23 cellular contexts compared by ENCODE assay signal in genomic region chr14:52995998-52996397, GRCh38. TPM values are rescaled to one million over a fixed set of nuclear protein-coding genes. Genes with fewer than 3 reads are reported as not detected.
DNase-seq lines count a peak whose midpoint lies in the region; ATAC-seq, FAIRE-seq and TF ChIP-seq lines count a peak whose summit lies in the region.
"Had no signal": no experiment of that assay in that cellular context is flagged by ENCODE, and none has a peak within 500 bp of the region (broad histone marks: within the 10 kb centered on the region; RNA-seq: fewer than 3 reads in every experiment).

No MANE protein-coding gene starts in this region.

- no peak overlapping the region for H3K4ac ChIP-seq in IMR-90 (ENCODE audit: low read depth, low read length)

- no peaks in the 10 kb centered on the region for H3F3A ChIP-seq in Loucy (ENCODE audit: low read depth)

- no peak overlapping the region for H2AK5ac ChIP-seq in IMR-90 (ENCODE audit: low read depth, low read length)

- DNase-seq in GM12892 (ENCODE audit: insufficient read length) (no peak), IMR-90 (no peak), osteoblast (ENCODE audit: insufficient read length, low spot score, missing footprints) (peak; percentile 3), NCI-H1436 treated with DMSO at 0.1 percent for 48 hours (lab: John Stamatoyannopoulos, UW) (no peak), RCC 7860 (ENCODE audit: low spot score) (no peak)
- no peak for DNase-seq in activated CD4-positive, alpha-beta T cell treated with anti-CD3 and anti-CD28 coated beads, Interleukin-2, amount 50 U/mL, for 4 hours
- DNase-seq: 8988T; ACHN; BE2C; C1 segment of cervical spinal cord; Caco-2; Calu3; CD4-positive, alpha-beta memory T cell; CD4-positive, CD25-positive, alpha-beta regulatory T cell; DMS79 treated with DMSO at 0.1 percent for 48 hours; GF-D8 had no signal

- no peak overlapping the region for H2BK5ac ChIP-seq in IMR-90 (ENCODE audit: low read depth, low read length, poor library complexity, severe bottlenecking)

- in situ Hi-C loops in IMR-90 (cut with MboI; ENCODE audit: low sequenced_read_pairs) = no loop called here

- H3K4me1 ChIP-seq in IMR-90 (ENCODE audit: control insufficient read depth, insufficient read depth, low read length) (peaks cover 6% of the 10 kb centered on the region), Loucy (ENCODE audit: insufficient read depth, low read length, poor library complexity, severe bottlenecking) (no peaks in the 10 kb centered on the region), osteoblast (ENCODE audit: insufficient read depth, low read length) (peaks cover 10% of the 10 kb centered on the region)
- H3K4me1 ChIP-seq: BE2C, Caco-2 had no signal

- H2AFZ ChIP-seq in IMR-90 (replicated peaks; ENCODE audit: low read length, poor library complexity) (no peak overlapping the region), Loucy (ENCODE audit: low read length) (peak overlapping the region; percentile 59), osteoblast (ENCODE audit: low read length) (no peak overlapping the region)

- no peak overlapping the region for H3K14ac ChIP-seq in IMR-90 (replicated peaks; ENCODE audit: low read depth, low read length)

- no CpG with 5 or more reads among the region's 1 CpG for WGBS in IMR-90 (ENCODE audit: extremely low coverage in 2 of 2, insufficient read length in 1 of 2), 2 experiments

- H3K18ac ChIP-seq in IMR-90 (ENCODE audit: low read depth, low read length) = no peak overlapping the region

- CTCF ChIA-PET in IMR-90 (lab: Yijun Ruan, JAX) = interaction anchor here (1.6 kb wide), 1 partner anchor 20 kb away, joined by 4 read pairs; no protein-coding TSS in a partner anchor

- peak; percentile 60 for FAIRE-seq in GM12892 (lab: Jason Lieb, UNC)
- no peak for FAIRE-seq in RCC 7860 (lab: Jason Lieb, UNC)
- FAIRE-seq: A204.1, D721Med, G401.6, GM19239 had no signal

- H2BK15ac ChIP-seq in IMR-90 (ENCODE audit: low read depth, low read length) = 0 out of 3 replicates have a peak overlapping the region, but pooled peaks have one; percentile 2

- no peak overlapping the region for H4K5ac ChIP-seq in IMR-90 (ENCODE audit: low read depth, low read length)

- H2BK120ac ChIP-seq in IMR-90 (ENCODE audit: low read depth, low read length) = no peak overlapping the region

- no peak overlapping the region for H3K23ac ChIP-seq in IMR-90 (ENCODE audit: low read depth, low read length)

- no peak for ATAC-seq in IMR-90 (ENCODE audit: low read depth)

- POLR2A ChIA-PET in IMR-90 (lab: Charles Lee; ENCODE audit: unreplicated experiment) = no interaction called here

- TF ChIP-seq CTCF in IMR-90 (conservative IDR thresholded peaks at IDR 0.05; ENCODE audit: low read depth, low read length) (no peak), Loucy (conservative IDR thresholded peaks at IDR 0.05; ENCODE audit: low read length) (no peak), osteoblast (IDR thresholded peaks at IDR 0.05; ENCODE audit: extremely low read depth, low read depth, low read length) (no peak)

- no peak overlapping the region for H4K91ac ChIP-seq in IMR-90 (ENCODE audit: insufficient read depth, low read depth, low read length)

- H4K20me1 ChIP-seq in IMR-90 (ENCODE audit: insufficient read depth, low read length) (no peaks in the 10 kb centered on the region; the same call in 1 of the 2 replicates), Loucy (ENCODE audit: insufficient read depth, low read length, poor library complexity, severe bottlenecking) (no peaks in the 10 kb centered on the region), osteoblast (ENCODE audit: insufficient read depth, low read length) (no peaks in the 10 kb centered on the region)
- H4K20me1 ChIP-seq: BLaER1 had no signal

- TF ChIP-seq RAD21 in IMR-90 (IDR thresholded peaks at IDR 0.05; ENCODE audit: low read length) = no peak

- no peaks in the 10 kb centered on the region for H3K36me3 ChIP-seq in IMR-90 (ENCODE audit: control insufficient read depth, insufficient read depth, low read length)
- no peaks in the 10 kb centered on the region for H3K36me3 ChIP-seq in Loucy (ENCODE audit: insufficient read depth, low read length)
- no peaks in the 10 kb centered on the region for H3K36me3 ChIP-seq in osteoblast (ENCODE audit: insufficient read depth, low read length)
- H3K36me3 ChIP-seq: BE2C, BLaER1 had no signal

- no peak overlapping the region for H2AK9ac ChIP-seq in IMR-90 (replicated peaks; ENCODE audit: low read depth, low read length, poor library complexity)

- intact Hi-C loops in IMR-90 (cut with micrococcal nuclease) = loop anchor here (5.0 kb wide), 1 partner anchor 46 kb away; no protein-coding TSS in a partner anchor

- no peak overlapping the region for H3K56ac ChIP-seq in IMR-90 (ENCODE audit: extremely low read depth, insufficient read depth, low read length)

- no peak overlapping the region for H4K8ac ChIP-seq in IMR-90 (ENCODE audit: low read depth in 2 of 2, low read length in 2 of 2)

- BruUV-seq in IMR-90 (replicated peaks; lab: Mats Ljungman, UMichigan) = no TSS peak

- TF ChIP-seq POLR2A in GM12892 (IDR thresholded peaks at IDR 0.05; ENCODE audit: low read depth, low read length) (no peak), IMR-90 (IDR thresholded peaks at IDR 0.05; ENCODE audit: low read depth, low read length) (no peak)

- H3K27ac ChIP-seq in IMR-90 (ENCODE audit: insufficient read depth, low read length) (no peak overlapping the region), osteoblast (ENCODE audit: low read depth, low read length) (no peak overlapping the region)
- H3K27ac ChIP-seq: BLaER1 had no signal

- H3K79me2 ChIP-seq in Loucy (ENCODE audit: insufficient read depth, low read length) (no peaks in the 10 kb centered on the region), osteoblast (ENCODE audit: insufficient read depth, low read length) (no peaks in the 10 kb centered on the region)

- H3K9me3 ChIP-seq in IMR-90 (ENCODE audit: control insufficient read depth, insufficient read depth, low read length) (no peaks in the 10 kb centered on the region), Loucy (ENCODE audit: insufficient read depth, low read depth, low read length) (no peaks in the 10 kb centered on the region), osteoblast (ENCODE audit: low read depth, low read length) (no peaks in the 10 kb centered on the region)
- H3K9me3 ChIP-seq: BE2C, BLaER1, Caco-2 had no signal

- dilution Hi-C loops in IMR-90 (cut with HindIII; ENCODE audit: low sequenced_read_pairs, unreplicated experiment) = no loop called here

- peaks cover 6% of the 10 kb centered on the region for H3K9me1 ChIP-seq in IMR-90 (ENCODE audit: insufficient read depth, low read length)

- H2BK20ac ChIP-seq in IMR-90 (ENCODE audit: low read depth, low read length) = no peak overlapping the region

- H3K9ac ChIP-seq in IMR-90 (ENCODE audit: low read depth, low read length) (no peak overlapping the region), Loucy (ENCODE audit: low read depth, low read length, poor library complexity, severe bottlenecking) (no peak overlapping the region)
- H3K9ac ChIP-seq: BLaER1 had no signal

- H3K4me2 ChIP-seq in IMR-90 (ENCODE audit: low read depth, low read length) (no peak overlapping the region), Loucy (ENCODE audit: low read depth, low read length, poor library complexity, severe bottlenecking) (no peak overlapping the region), osteoblast (ENCODE audit: insufficient read depth, low read length) (no peak overlapping the region)
- H3K4me2 ChIP-seq: BLaER1 had no signal

- H3K27me3 ChIP-seq in IMR-90 (ENCODE audit: control insufficient read depth, insufficient read depth, low read length) (no peaks in the 10 kb centered on the region), Loucy (ENCODE audit: insufficient read depth, low read length, poor library complexity, severe bottlenecking) (no peaks in the 10 kb centered on the region), osteoblast (ENCODE audit: insufficient read depth, low read length) (no peaks in the 10 kb centered on the region)
- H3K27me3 ChIP-seq: BE2C, BLaER1 had no signal

- H3K4me3 ChIP-seq in IMR-90 (ENCODE audit: insufficient read depth, low read depth, low read length) = no peak overlapping the region
- no peak overlapping the region for H3K4me3 ChIP-seq in Loucy (ENCODE audit: low read length, poor library complexity, severe bottlenecking)
- no peak overlapping the region for H3K4me3 ChIP-seq in osteoblast (ENCODE audit: insufficient read depth, low read length)
- H3K4me3 ChIP-seq: BLaER1 had no signal

- no peaks in the 10 kb centered on the region for H3K79me1 ChIP-seq in IMR-90 (ENCODE audit: low read depth in 1 of 2, low read length in 2 of 2)

- no peaks in the 10 kb centered on the region for H3K9me2 ChIP-seq in Loucy (replicated peaks; ENCODE audit: low read depth, low read length)

TF ChIP-seq in IMR-90, 13 proteins besides CTCF, POLR2A, EP300 and RAD21 (continues in another document):
- no peak for TF ChIP-seq FOS (IDR thresholded peaks at IDR 0.05; ENCODE audit: low read depth, low read length)
- TF ChIP-seq RFX5 (IDR thresholded peaks at IDR 0.05; ENCODE audit: low read depth, low read length) = no peak
- TF ChIP-seq MAFK (IDR thresholded peaks at IDR 0.05; ENCODE audit: low read depth, low read length) = no peak
- TF ChIP-seq NFE2L2 (IDR thresholded peaks at IDR 0.05; ENCODE audit: low read depth, low read length) = no peak
- TF ChIP-seq CHD1 (IDR thresholded peaks at IDR 0.05; ENCODE audit: low read depth, low read length) = no peak
- TF ChIP-seq BHLHE40 (IDR thresholded peaks at IDR 0.05; ENCODE audit: low read depth, low read length) = no peak
- no peak for TF ChIP-seq ELK1 (IDR thresholded peaks at IDR 0.05; ENCODE audit: borderline replicate concordance, low read depth, low read length)
- no peak for TF ChIP-seq MAZ (IDR thresholded peaks at IDR 0.05; ENCODE audit: borderline replicate concordance, low read depth, low read length)

RNA-seq across cellular contexts. Expression of gene FERMT2, which starts 45.1 kb away (rescaled TPM):
- 23.4 TPM for polyA plus RNA-seq in GM12892 (2012; ENCODE audit: missing spikeins)
- total RNA-seq in IMR-90 (2012; rRNA removed) (217 and 229 TPM in 2 replicates), osteoblast (220 and 280 TPM in 2 replicates)
- polyA plus RNA-seq in IMR-90 (2012; rRNA removed) = 122 and 131 TPM in 2 replicates
- polyA plus RNA-seq in IMR-90 (2012; cell fraction: cytosol; rRNA removed) = 36.4 and 49.9 TPM in 2 replicates
- 27.9 and 176 TPM in 2 replicates for polyA plus RNA-seq in IMR-90 (2012; cell fraction: nucleus; rRNA removed; ENCODE audit: low replicate concordance)
- polyA plus RNA-seq: CD14-positive monocyte; CD4-positive, alpha-beta memory T cell; CD4-positive, CD25-positive, alpha-beta regulatory T cell had no signal
